11 cellular contexts compared by ENCODE assay signal in genomic region chr20:19806806-19807691, GRCh38. TPM values are rescaled to one million over a fixed set of nuclear protein-coding genes. Genes with fewer than 3 reads are reported as not detected.
DNase-seq lines count a peak whose midpoint lies in the region; ATAC-seq and TF ChIP-seq lines count a peak whose summit lies in the region.
"Had no signal": no experiment of that assay in that cellular context is flagged by ENCODE, and none has a peak within 500 bp of the region (broad histone marks: within the 10 kb centered on the region; RNA-seq: fewer than 3 reads in every experiment).

No MANE protein-coding gene starts in this region.

- H4K20me1 ChIP-seq in BLaER1 treated with 17β-estradiol and CSF1 and Interleukin-3, amounts not matched to agents 10 nM and 100 nM: no peaks in the 10 kb centered on the region; a peak in 4 of 22 replicates
- H4K20me1 ChIP-seq in GM23248 (ENCODE audit: insufficient read depth): no peaks in the 10 kb centered on the region

- DNase-seq in NCI-H2029 (lab: John Stamatoyannopoulos, UW) (peak; percentile 93), body of pancreas (peak; percentile 30 to 57 (median 42)), lung (ENCODE audit: low spot score) (peak; percentile 40), GM23248 (no peak), erythroblast (lab: John Stamatoyannopoulos, UW) (no peak)
- DNase-seq in activated CD4-positive, alpha-beta T cell treated with anti-CD3 and anti-CD28 coated beads, Interleukin-2, amount 10 ng/mL, durations not matched to agents 7 days and 5 days: no peak
- DNase-seq: CD4-positive, CD25-positive, alpha-beta regulatory T cell; SW 1271 had no signal

- TF ChIP-seq CTCF in body of pancreas (IDR thresholded peaks at IDR 0.05): no peak
- no peak for TF ChIP-seq CTCF in lung (IDR thresholded peaks at IDR 0.05; ENCODE audit: control extremely low read depth, extremely low read depth)

- peaks cover 8% of the 10 kb centered on the region for H3F3A ChIP-seq in GM23248 (ENCODE audit: insufficient read depth)

- H3K79me2 ChIP-seq in GM23248 (ENCODE audit: insufficient read depth): no peaks in the 10 kb centered on the region; the same call in 1 of the 2 replicates

- CTCF ChIA-PET in activated CD4-positive, alpha-beta T cell treated with anti-CD3 and anti-CD28 coated beads, Interleukin-2, amount 10 ng/mL, durations not matched to agents 7 days and 5 days (lab: Charles Lee): interaction anchor here (1.6 kb wide), 1 partner anchor 27 kb away, joined by 5 read pairs; no protein-coding TSS in a partner anchor

- H3K36me3 Mint-ChIP-seq in activated CD4-positive, alpha-beta T cell treated with anti-CD3 and anti-CD28 coated beads, Interleukin-2, amount 10 ng/mL, durations not matched to agents 7 days and 5 days (ENCODE audit: low read depth): no peaks in the 10 kb centered on the region
- H3K36me3 Mint-ChIP-seq: CD4-positive, CD25-positive, alpha-beta regulatory T cell had no signal

- H3K27ac ChIP-seq in BLaER1 treated with 17β-estradiol and CSF1 and Interleukin-3, amounts not matched to agents 10 nM and 100 nM: no peak overlapping the region
- H3K27ac ChIP-seq in body of pancreas: peak overlapping the region in 3 of 4 donors; percentile 30 to 48 (median 48)
- peak overlapping the region in 1 of 2 donors; percentile 57 for H3K27ac ChIP-seq in lung (ENCODE audit: low read depth in 1 of 2, low read length in 1 of 2)
- H3K27ac ChIP-seq in GM23248: no peak overlapping the region

- no peak overlapping the region for H3K4me3 ChIP-seq in BLaER1 treated with 17β-estradiol and CSF1 and Interleukin-3, amounts not matched to agents 10 nM and 100 nM
- no peak overlapping the region for H3K4me3 ChIP-seq in body of pancreas
- H3K4me3 ChIP-seq in lung: no peak overlapping the region
- H3K4me3 ChIP-seq in GM23248: no peak overlapping the region

- no peak overlapping the region for H2AFZ ChIP-seq in GM23248

- WGBS in body of pancreas, 2 donors: 19 to 30% methylated on average over 4 of the region's 4 CpGs
- 57 to 90% methylated on average over 4 of the region's 4 CpGs for WGBS in lung, 2 donors
- WGBS in GM23248 (ENCODE audit: low coverage in 1 of 2, low lambda C conversion rate in 2 of 2, missing lambda C conversion rate in 2 of 2), 2 experiments: 73 to 77% methylated on average over 4 of the region's 4 CpGs

- H3K9me3 Mint-ChIP-seq in activated CD4-positive, alpha-beta T cell treated with anti-CD3 and anti-CD28 coated beads, Interleukin-2, amount 10 ng/mL, durations not matched to agents 7 days and 5 days: no peaks in the 10 kb centered on the region
- H3K9me3 Mint-ChIP-seq: activated T-helper 1 cell treated with anti-CD3 and anti-CD28 coated beads, Interleukin-12 subunit alpha, Interleukin-12 subunit beta, Interleukin-2, Interleukin-4 antibody, amounts not matched to agents 30 ng/mL and 10 ng/mL and 1 ng/mL, durations not matched to agents 14 hours and 24 hours and 36 hours had no signal

- no peaks in the 10 kb centered on the region for H3K9me2 ChIP-seq in GM23248 (ENCODE audit: insufficient read depth)

- H3K4me3 Mint-ChIP-seq in activated CD4-positive, alpha-beta T cell treated with anti-CD3 and anti-CD28 coated beads, Interleukin-2, amount 10 ng/mL, durations not matched to agents 7 days and 5 days: no peak overlapping the region
- H3K4me3 Mint-ChIP-seq: activated T-helper 1 cell treated with anti-CD3 and anti-CD28 coated beads, Interleukin-12 subunit alpha, Interleukin-12 subunit beta, Interleukin-2, Interleukin-4 antibody, amounts not matched to agents 30 ng/mL and 10 ng/mL and 1 ng/mL, durations not matched to agents 14 hours and 24 hours and 36 hours had no signal

- in situ Hi-C loops in GM23248 (cut with MboI): no loop called here

- POLR2A ChIA-PET in activated CD4-positive, alpha-beta T cell treated with anti-CD3 and anti-CD28 coated beads, Interleukin-2, amount 10 ng/mL, durations not matched to agents 7 days and 5 days (lab: Charles Lee): no interaction called here

- no peaks in the 10 kb centered on the region for H3K4me1 Mint-ChIP-seq in activated CD4-positive, alpha-beta T cell treated with anti-CD3 and anti-CD28 coated beads, Interleukin-2, amount 10 ng/mL, durations not matched to agents 7 days and 5 days
- H3K4me1 Mint-ChIP-seq: CD4-positive, CD25-positive, alpha-beta regulatory T cell had no signal

- H3K36me3 ChIP-seq in BLaER1 treated with 17β-estradiol and CSF1 and Interleukin-3, amounts not matched to agents 10 nM and 100 nM: peaks cover 0 to 49% (median 14%) of the 10 kb centered on the region in 11 experiments; a peak in 18 of 22 replicates
- no peaks in the 10 kb centered on the region for H3K36me3 ChIP-seq in body of pancreas (replicated peaks in 1 of 2; ENCODE audit: insufficient read depth in 1 of 2, low read depth in 2 of 2)
- H3K36me3 ChIP-seq in lung (ENCODE audit: control insufficient read depth in 2 of 2, insufficient read depth in 2 of 2, low read length in 2 of 2): peaks cover 0 to 2% of the 10 kb centered on the region in 2 donors
- H3K36me3 ChIP-seq in GM23248 (ENCODE audit: low read depth): peaks cover under 1% of the 10 kb centered on the region; the same call in 1 of the 2 replicates

- H3K4me1 ChIP-seq in BLaER1 treated with 17β-estradiol and CSF1 and Interleukin-3, amounts not matched to agents 10 nM and 100 nM: peaks cover 48 to 67% (median 56%) of the 10 kb centered on the region in 10 experiments
- H3K4me1 ChIP-seq in body of pancreas (peaks cover 18% of the 10 kb centered on the region), lung (ENCODE audit: control insufficient read depth in 2 of 2, insufficient read depth in 2 of 2, low read length in 2 of 2) (peaks cover 6 to 16% of the 10 kb centered on the region in 2 donors), GM23248 (ENCODE audit: insufficient read depth) (peaks cover 15% of the 10 kb centered on the region)

- no peak overlapping the region for H3K9ac ChIP-seq in BLaER1 treated with 17β-estradiol and CSF1 and Interleukin-3, amounts not matched to agents 10 nM and 100 nM
- H3K9ac ChIP-seq in GM23248: no peak overlapping the region

- peaks cover 2% of the 10 kb centered on the region for H3K27me3 Mint-ChIP-seq in activated CD4-positive, alpha-beta T cell treated with anti-CD3 and anti-CD28 coated beads, Interleukin-2, amount 10 ng/mL, durations not matched to agents 7 days and 5 days
- H3K27me3 Mint-ChIP-seq: CD4-positive, CD25-positive, alpha-beta regulatory T cell had no signal

- peak; percentile 78 for ATAC-seq in body of pancreas
- ATAC-seq in lung (ENCODE audit: insufficient read depth, low FRiP score): peak; percentile 23
- no peak for ATAC-seq in GM18867 (IDR thresholded peaks at IDR 0.05; ENCODE audit: unreplicated experiment)

- intact Hi-C loops in body of pancreas (cut with DNase I): no loop called here

- peak overlapping the region; percentile 9 to 70 (median 31); a peak in 19 of 22 replicates for H3K4me2 ChIP-seq in BLaER1 treated with 17β-estradiol and CSF1 and Interleukin-3, amounts not matched to agents 10 nM and 100 nM
- no peak overlapping the region for H3K4me2 ChIP-seq in GM23248 (ENCODE audit: unreplicated experiment)

- TF ChIP-seq POLR2A in body of pancreas (IDR thresholded peaks at IDR 0.05): no peak
- TF ChIP-seq POLR2A in erythroblast (IDR thresholded peaks at IDR 0.05; ENCODE audit: low read length): no peak

- H3K9me3 ChIP-seq in BLaER1 treated with 17β-estradiol and CSF1 and Interleukin-3, amounts not matched to agents 10 nM and 100 nM (replicated peaks in 1 of 11): peaks cover 0 to 16% (median 6%) of the 10 kb centered on the region in 11 experiments; a peak in 8 of 22 replicates
- no peaks in the 10 kb centered on the region for H3K9me3 ChIP-seq in body of pancreas
- no peaks in the 10 kb centered on the region for H3K9me3 ChIP-seq in lung (ENCODE audit: control insufficient read depth in 2 of 2, insufficient read depth in 1 of 2, low read length in 1 of 2)
- no peaks in the 10 kb centered on the region for H3K9me3 ChIP-seq in GM23248 (ENCODE audit: low read depth)

- H3K27me3 ChIP-seq in BLaER1 treated with 17β-estradiol and CSF1 and Interleukin-3, amounts not matched to agents 10 nM and 100 nM: no peaks in the 10 kb centered on the region
- H3K27me3 ChIP-seq in body of pancreas: no peaks in the 10 kb centered on the region
- H3K27me3 ChIP-seq in lung (ENCODE audit: control insufficient read depth, insufficient read depth): no peaks in the 10 kb centered on the region
- no peaks in the 10 kb centered on the region for H3K27me3 ChIP-seq in GM23248 (replicated peaks; ENCODE audit: insufficient read depth)

- no peak overlapping the region for H3K27ac Mint-ChIP-seq in activated CD4-positive, alpha-beta T cell treated with anti-CD3 and anti-CD28 coated beads, Interleukin-2, amount 10 ng/mL, durations not matched to agents 7 days and 5 days
- H3K27ac Mint-ChIP-seq: activated T-helper 1 cell treated with anti-CD3 and anti-CD28 coated beads, Interleukin-12 subunit alpha, Interleukin-12 subunit beta, Interleukin-2, Interleukin-4 antibody, amounts not matched to agents 30 ng/mL and 10 ng/mL and 1 ng/mL, durations not matched to agents 14 hours and 24 hours and 36 hours; CD4-positive, CD25-positive, alpha-beta regulatory T cell had no signal

RNA-seq across cellular contexts. Expression of gene RIN2, which starts 49.0 kb away (rescaled TPM):
- 10 to 100 TPM; 20.4 to 34.0 TPM for total RNA-seq in body of pancreas
- total RNA-seq in lung: 10 to 100 TPM; 85.0 to 93.3 TPM
- 10 to 100 TPM; 13.7 to 44.3 TPM for polyA plus RNA-seq in lung
- total RNA-seq in GM23248 (2014; rRNA removed; shearing (Covaris generic)): 48.0 and 48.3 TPM in 2 replicates
- polyA plus RNA-seq in GM23248 (2016; fragmentation: Nextera tagmentation; extraction: Ambion mirVana): 45.3 and 45.6 TPM in 2 replicates
- not detected for total RNA-seq in activated CD4-positive, alpha-beta T cell treated with anti-CD3 and anti-CD28 coated beads, Interleukin-2, amount 10 ng/mL, durations not matched to agents 7 days and 5 days
- total RNA-seq: activated T-helper 1 cell treated with anti-CD3 and anti-CD28 coated beads, Interleukin-12 subunit alpha, Interleukin-12 subunit beta, Interleukin-2, Interleukin-4 antibody, amounts not matched to agents 30 ng/mL and 10 ng/mL and 1 ng/mL, durations not matched to agents 14 hours and 24 hours and 36 hours had no signal
- polyA plus RNA-seq: CD4-positive, CD25-positive, alpha-beta regulatory T cell had no signal

Comparison
In these comparisons a context has a peak if more than half of its experiments do, and no peak if none do; other contexts are left out.
1. H3K27ac ChIP-seq: peak in body of pancreas (3 of 4); none in BLaER1 treated with 17β-estradiol and CSF1 and Interleukin-3, amounts not matched to agents 10 nM and 100 nM (0 of 11) and GM23248 (single experiment).
2. DNase-seq: peak in NCI-H2029 (single experiment), body of pancreas (4 of 4) and lung (single experiment); none in GM23248 (single experiment), activated CD4-positive, alpha-beta T cell treated with anti-CD3 and anti-CD28 coated beads, Interleukin-2, amount 10 ng/mL, durations not matched to agents 7 days and 5 days (single experiment) and erythroblast (0 of 2).
3. RNA of gene RIN2, which starts 49.0 kb away (total RNA-seq): 85.0 to 93.3 TPM in lung, 48.0 to 48.3 TPM in GM23248 and 20.4 to 34.0 TPM in body of pancreas; not detected in activated CD4-positive, alpha-beta T cell treated with anti-CD3 and anti-CD28 coated beads, Interleukin-2, amount 10 ng/mL, durations not matched to agents 7 days and 5 days; every median in the first group is over 10 times any median in the second.